8 cellular contexts compared by ENCODE assay signal in genomic region chr15:39934415-39935044, GRCh38. TPM values are rescaled to one million over a fixed set of nuclear protein-coding genes. Genes with fewer than 3 reads are reported as not detected.
DNase-seq lines count a peak whose midpoint lies in the region; ATAC-seq, FAIRE-seq and TF ChIP-seq lines count a peak whose summit lies in the region.

No MANE protein-coding gene starts in this region.

- intact Hi-C loops in activated naive CD4-positive, alpha-beta T cell treated with anti-CD3 and anti-CD28 coated beads for 36 hours (cut with micrococcal nuclease): loop anchor here (1.0 to 5.0 kb wide), 6 partner anchors 13 to 388 kb away; partner anchors contain the start of genes BMF, FSIP1, INAFM2 and SRP14
- intact Hi-C loops in left cardiac atrium (cut with DNase I): loop anchor here in 1 of 2 donors (10.0 kb wide), 1 partner anchor 150 kb away; the partner anchor contains the start of gene FSIP1
- intact Hi-C loops in psoas muscle (cut with DNase I): loop anchor here in 1 of 2 donors (5.0 kb wide), 1 partner anchor 147 kb away; no protein-coding TSS in a partner anchor

- peak overlapping the region; percentile 85 for H3K4me3 ChIP-seq in psoas muscle

- peak overlapping the region; percentile 89 for H3K4me3 Mint-ChIP-seq in activated naive CD4-positive, alpha-beta T cell treated with anti-CD3 and anti-CD28 coated beads for 36 hours

- TF ChIP-seq CTCF in psoas muscle (IDR thresholded peaks at IDR 0.05): no peak

- H3K27me3 ChIP-seq in psoas muscle (ENCODE audit: insufficient read depth in 3 of 3, low read length in 2 of 3): no peaks in the 10 kb centered on the region

- CTCF ChIA-PET in activated naive CD4-positive, alpha-beta T cell treated with anti-CD3 and anti-CD28 coated beads for 36 hours (lab: Charles Lee): interaction anchor here (0.6 to 2.1 kb wide), 8 partner anchors 9 to 152 kb away, joined by 3 to 7 read pairs (median 4); no protein-coding TSS in a partner anchor

- H3K9me3 Mint-ChIP-seq in activated naive CD4-positive, alpha-beta T cell treated with anti-CD3 and anti-CD28 coated beads for 36 hours: no peaks in the 10 kb centered on the region

- DNase-seq in EH (ENCODE audit: low read depth) (peak; percentile 50), left cardiac atrium (no peak), psoas muscle (no peak), RCC 7860 (ENCODE audit: low spot score) (no peak), NCI-H2029 treated with DMSO at 0.1 percent for 48 hours (lab: John Stamatoyannopoulos, UW) (no peak)
- DNase-seq in activated naive CD4-positive, alpha-beta T cell treated with anti-CD3 and anti-CD28 coated beads for 36 hours: no peak

- no peaks in the 10 kb centered on the region for H3K27me3 Mint-ChIP-seq in activated naive CD4-positive, alpha-beta T cell treated with anti-CD3 and anti-CD28 coated beads for 36 hours (ENCODE audit: low read depth)

- FAIRE-seq in RCC 7860 (lab: Jason Lieb, UNC): no peak

- 9 to 12% (median 11%) methylated on average over 10 to 11 of the region's 11 CpGs for WGBS in psoas muscle, 3 donors

- H3K27ac Mint-ChIP-seq in activated naive CD4-positive, alpha-beta T cell treated with anti-CD3 and anti-CD28 coated beads for 36 hours: peak overlapping the region; percentile 52

- H3K36me3 Mint-ChIP-seq in activated naive CD4-positive, alpha-beta T cell treated with anti-CD3 and anti-CD28 coated beads for 36 hours (ENCODE audit: low read depth): peaks cover 3% of the 10 kb centered on the region

- H3K4me1 Mint-ChIP-seq in activated naive CD4-positive, alpha-beta T cell treated with anti-CD3 and anti-CD28 coated beads for 36 hours (ENCODE audit: low read depth): peaks cover 27% of the 10 kb centered on the region

- H3K36me3 ChIP-seq in psoas muscle (ENCODE audit: insufficient read depth in 1 of 2, low read depth in 1 of 2): peaks cover 0 to 21% of the 10 kb centered on the region in 2 donors

- H3K27ac ChIP-seq in psoas muscle: peak overlapping the region; percentile 88

- ATAC-seq in HG03378 (IDR thresholded peaks at IDR 0.05; ENCODE audit: unreplicated experiment) (peak; percentile 8), left cardiac atrium (peak; percentile 3 to 5), psoas muscle (peak in 2 of 4 donors; percentile 1 to 11), HG03095 (IDR thresholded peaks at IDR 0.05; ENCODE audit: unreplicated experiment) (no peak)

- peaks cover 26% of the 10 kb centered on the region for H3K4me1 ChIP-seq in psoas muscle

- H3K9me3 ChIP-seq in psoas muscle: no peaks in the 10 kb centered on the region

RNA-seq across cellular contexts. Expression of gene EIF2AK4, which starts 0.6 kb away (rescaled TPM):
- 10 to 100 TPM; 27.4 to 27.6 TPM for total RNA-seq in activated naive CD4-positive, alpha-beta T cell treated with anti-CD3 and anti-CD28 coated beads for 36 hours
- total RNA-seq in left cardiac atrium (10 to 100 TPM; 23.4 to 25.1 TPM), psoas muscle (10 to 100 TPM; 15.8 to 26.9 (median 18.4) TPM)
- 10 to 100 TPM; 18.1 to 26.5 (median 24.2) TPM for polyA plus RNA-seq in psoas muscle

RNA-seq across cellular contexts. Expression of gene GPR176, which starts 14.5 kb away (rescaled TPM):
- total RNA-seq in activated naive CD4-positive, alpha-beta T cell treated with anti-CD3 and anti-CD28 coated beads for 36 hours: under 1 TPM; 0.17 to 0.24 TPM
- 1 to 10 TPM; 2.9 to 4.8 TPM for total RNA-seq in left cardiac atrium
- total RNA-seq in psoas muscle: 1 to 10 TPM in 2 of 4 donors, under 1 TPM in 2; 0.36 to 1.3 (median 0.92) TPM
- polyA plus RNA-seq in psoas muscle: under 1 TPM; 0.30 to 0.90 (median 0.64) TPM
